Comparison of ENCODE assay signal across 17 cellular contexts in the genomic region with DNA sequence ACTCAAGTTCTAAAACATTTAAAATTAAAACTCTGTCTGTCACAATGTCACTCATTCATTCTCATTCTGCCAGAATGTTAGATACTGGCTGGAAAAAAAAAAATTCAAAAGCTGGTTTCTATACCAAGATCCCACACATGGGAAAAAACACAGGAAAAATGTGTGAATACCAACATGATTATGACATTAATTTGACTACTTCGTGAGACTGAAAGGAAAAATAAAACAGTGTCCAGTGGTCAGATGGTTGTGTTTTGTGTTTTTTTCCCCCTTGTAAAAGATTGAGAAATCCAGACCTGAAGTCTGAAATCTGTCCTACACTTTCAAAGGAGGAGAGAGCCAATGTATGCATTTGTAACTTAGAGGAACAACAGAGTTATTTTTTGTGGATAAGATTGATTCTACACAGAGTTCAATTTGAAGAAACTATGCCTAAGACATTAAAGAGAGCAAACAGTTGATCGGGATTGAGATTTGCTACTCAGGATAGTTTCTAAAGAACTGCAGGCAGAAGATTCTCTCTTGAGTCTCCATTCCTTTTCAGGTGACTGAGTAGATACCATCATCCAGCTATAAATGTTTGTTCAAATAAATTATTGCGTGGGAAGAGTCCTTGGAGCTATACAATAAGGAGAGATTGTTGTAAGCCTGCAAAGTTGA. TPM values are rescaled to one million over a fixed set of nuclear protein-coding genes. Genes with fewer than 3 reads are reported as not detected.
"Had no signal": no experiment of that assay in that cellular context is flagged by ENCODE, and none has a peak within 500 bp of the region (broad histone marks: within the 10 kb centered on the region; RNA-seq: fewer than 3 reads in every experiment).

No MANE protein-coding gene starts in this region.

- H3K9me3 ChIP-seq: lower lobe of right lung, sigmoid colon, upper lobe of left lung had no signal

- H3K27ac ChIP-seq: lower lobe of right lung, sigmoid colon, upper lobe of left lung had no signal

- H3K4me3 ChIP-seq: lower lobe of right lung, sigmoid colon, upper lobe of left lung had no signal

- H3K27me3 ChIP-seq: sigmoid colon, upper lobe of left lung had no signal

- H3K9me3 Mint-ChIP-seq: activated T-cell treated with anti-CD3 and anti-CD28 coated beads, Interleukin-2, amount 50 U/mL, for 4 hours; nephron had no signal

- ATAC-seq: activated CD4-positive, CD25-positive, alpha-beta regulatory T cell treated with anti-CD3 and anti-CD28 coated beads, Interleukin-2, amount 50 U/mL, for 24 hours; activated CD8-positive, alpha-beta memory T cell treated with anti-CD3 and anti-CD28 coated beads, Interleukin-2, amount 10 ng/mL, durations not matched to agents 7 days and 5 days; activated T-cell treated with anti-CD3 and anti-CD28 coated beads, Interleukin-2, amount 50 U/mL, for 4 hours; lower lobe of right lung had no signal

- H3K27me3 Mint-ChIP-seq: activated CD8-positive, alpha-beta memory T cell treated with anti-CD3 and anti-CD28 coated beads, Interleukin-2, amount 10 ng/mL, durations not matched to agents 7 days and 5 days; activated naive CD8-positive, alpha-beta T cell treated with anti-CD3 and anti-CD28 coated beads for 36 hours; stimulated activated naive CD8-positive, alpha-beta T cell treated with anti-CD3 and anti-CD28 coated beads, Interleukin-15, Interleukin-2, amounts not matched to agents 100 ng/mL and 50 ng/mL, for 24 hours had no signal

- H3K4me1 Mint-ChIP-seq: activated CD8-positive, alpha-beta memory T cell treated with anti-CD3 and anti-CD28 coated beads, Interleukin-2, amount 10 ng/mL, durations not matched to agents 7 days and 5 days had no signal

- H3K4me3 Mint-ChIP-seq: activated CD8-positive, alpha-beta memory T cell treated with anti-CD3 and anti-CD28 coated beads, Interleukin-2, amount 10 ng/mL, durations not matched to agents 7 days and 5 days; activated naive CD8-positive, alpha-beta T cell treated with anti-CD3 and anti-CD28 coated beads for 36 hours; activated T-cell treated with anti-CD3 and anti-CD28 coated beads, Interleukin-2, amount 50 U/mL, for 4 hours; nephron; stimulated activated naive CD8-positive, alpha-beta T cell treated with anti-CD3 and anti-CD28 coated beads, Interleukin-15, Interleukin-2, amounts not matched to agents 100 ng/mL and 50 ng/mL, for 24 hours; T-helper 2 cell treated with Interferon-gamma antibody and Interleukin-4, amounts not matched to agents 5 μg/mL and 100 μg/mL, for 36 hours had no signal

- DNase-seq: activated CD4-positive, alpha-beta T cell treated with anti-CD3 and anti-CD28 coated beads, Interleukin-2, amount 50 U/mL, for 48 hours; activated CD8-positive, alpha-beta memory T cell treated with anti-CD3 and anti-CD28 coated beads, Interleukin-2, amount 10 ng/mL, durations not matched to agents 7 days and 5 days; activated effector memory CD4-positive, alpha-beta T cell treated with anti-CD3 and anti-CD28 coated beads, Interleukin-2, amount 50 U/mL, for 16 hours; activated naive CD8-positive, alpha-beta T cell treated with anti-CD3 and anti-CD28 coated beads for 36 hours; activated T-cell treated with anti-CD3 and anti-CD28 coated beads, Interleukin-2, amount 50 U/mL, for 4 hours; aorta; effector CD8-positive, alpha-beta T cell; hypothalamus; lower lobe of right lung; sigmoid colon; stimulated activated CD4-positive, alpha-beta T cell treated with anti-CD3 and anti-CD28 coated beads, Interleukin-2, amount 100 ng/mL, for 48 hours; upper lobe of left lung had no signal

- H3K36me3 ChIP-seq: lower lobe of right lung, sigmoid colon, upper lobe of left lung had no signal

- H3K4me1 ChIP-seq: sigmoid colon had no signal

- H3K27ac Mint-ChIP-seq: activated CD8-positive, alpha-beta memory T cell treated with anti-CD3 and anti-CD28 coated beads, Interleukin-2, amount 10 ng/mL, durations not matched to agents 7 days and 5 days; activated naive CD8-positive, alpha-beta T cell treated with anti-CD3 and anti-CD28 coated beads for 36 hours; nephron; stimulated activated naive CD8-positive, alpha-beta T cell treated with anti-CD3 and anti-CD28 coated beads, Interleukin-15, Interleukin-2, amounts not matched to agents 100 ng/mL and 50 ng/mL, for 24 hours; T-helper 2 cell treated with Interferon-gamma antibody and Interleukin-4, amounts not matched to agents 5 μg/mL and 100 μg/mL, for 36 hours had no signal

- H3K36me3 Mint-ChIP-seq: activated naive CD8-positive, alpha-beta T cell treated with anti-CD3 and anti-CD28 coated beads for 36 hours had no signal

RNA-seq across cellular contexts. Expression of gene TXLNB, which starts 39.2 kb away (rescaled TPM):
- total RNA-seq: osteocyte had no signal
